ENCODE assay signal across 28 cellular contexts in genomic region chr5:65992630-65993029, GRCh38.
"Had no signal": no experiment of that assay in that cellular context is flagged by ENCODE, and none has a peak within 500 bp of the region (broad histone marks: within the 10 kb centered on the region; RNA-seq: fewer than 3 reads in every experiment).

No MANE protein-coding gene starts in this region.

- H3K36me3 ChIP-seq: ovary, right atrium auricular region, thyroid gland, vagina had no signal

- H3K4me3 ChIP-seq: heart right ventricle, hepatocyte, left lung, lower lobe of right lung, mucosa of descending colon, ovary, right atrium auricular region, right lobe of liver, smooth muscle cell, stomach, testis, thyroid gland, transverse colon, upper lobe of left lung, vagina had no signal

- H3K9me3 ChIP-seq: heart right ventricle, left lung, lower lobe of right lung, mucosa of descending colon, ovary, right atrium auricular region, right lobe of liver, stomach, testis, thyroid gland, transverse colon, upper lobe of left lung, vagina had no signal

- H3K27me3 ChIP-seq: heart right ventricle, hepatocyte, left lung, ovary, right atrium auricular region, right lobe of liver, stomach, testis, thyroid gland, transverse colon, upper lobe of left lung, vagina had no signal

- ATAC-seq: heart right ventricle; left colon; left lung; lower lobe of right lung; mucosa of descending colon; naive thymus-derived CD4-positive, alpha-beta T cell; right lobe of liver; stimulated activated memory B cell treated with anti-CD40 and anti-IgM and Interleukin-4, amounts not matched to agents 10 μg/mL and 1 μg/mL and 100 μg/mL, for 72 hours had no signal

- FAIRE-seq: keratinocyte had no signal

- DNase-seq: heart right ventricle; left colon; left lung; lower lobe of right lung; mammary epithelial cell; mesenchymal stem cell; midbrain; mucosa of descending colon; naive thymus-derived CD4-positive, alpha-beta T cell; ovary; right lobe of liver; stimulated activated CD4-positive, alpha-beta T cell treated with anti-CD3 and anti-CD28 coated beads, Interleukin-1b, Interleukin-23, amount 100 ng/mL, for 48 hours; stimulated activated CD4-positive, alpha-beta T cell treated with anti-CD3 and anti-CD28 coated beads, Interleukin-2, amount 100 ng/mL, for 48 hours; stimulated activated CD4-positive, alpha-beta T cell treated with anti-CD3 and anti-CD28 coated beads, Interleukin-4, amount 100 ng/mL, for 4 hours; stimulated activated CD8-positive, alpha-beta memory T cell treated with anti-CD3 and anti-CD28 coated beads, Interleukin-4, amount 100 ng/mL, for 48 hours; stimulated activated naive CD4-positive, alpha-beta T cell treated with Interleukin-2 at 50 U/mL for 16 hours; stomach; testis; thyroid gland; transverse colon; upper lobe of left lung had no signal

- H3K9me3 Mint-ChIP-seq: naive thymus-derived CD4-positive, alpha-beta T cell; stimulated activated memory B cell treated with anti-CD40 and anti-IgM and Interleukin-4, amounts not matched to agents 10 μg/mL and 1 μg/mL and 100 μg/mL, for 72 hours had no signal

- H3K27ac ChIP-seq: heart right ventricle, hepatocyte, left lung, lower lobe of right lung, ovary, right atrium auricular region, right lobe of liver, stomach, testis, thyroid gland, transverse colon, upper lobe of left lung, vagina had no signal

- H3K27ac Mint-ChIP-seq: stimulated activated memory B cell treated with anti-CD40 and anti-IgM and Interleukin-4, amounts not matched to agents 10 μg/mL and 1 μg/mL and 100 μg/mL, for 72 hours had no signal

- H3K4me1 ChIP-seq: heart right ventricle, left lung, lower lobe of right lung, right atrium auricular region, right lobe of liver, testis, thyroid gland, transverse colon, upper lobe of left lung, vagina had no signal

- H3K27me3 Mint-ChIP-seq: naive thymus-derived CD4-positive, alpha-beta T cell; progenitor cell of endocrine pancreas; stimulated activated memory B cell treated with anti-CD40 and anti-IgM and Interleukin-4, amounts not matched to agents 10 μg/mL and 1 μg/mL and 100 μg/mL, for 72 hours had no signal

- H3K4me3 Mint-ChIP-seq: naive thymus-derived CD4-positive, alpha-beta T cell; stimulated activated memory B cell treated with anti-CD40 and anti-IgM and Interleukin-4, amounts not matched to agents 10 μg/mL and 1 μg/mL and 100 μg/mL, for 72 hours had no signal
